In genomic region chr4:176377705-176378302, GRCh38 we compare ENCODE assay signal across 8 cellular contexts. TPM values are rescaled to one million over a fixed set of nuclear protein-coding genes. Genes with fewer than 3 reads are reported as not detected.
A peak's percentile ranks its signal among the peaks of the same experiment; 100 is the strongest.
DNase-seq lines count a peak whose midpoint lies in the region; ATAC-seq and TF ChIP-seq lines count a peak whose summit lies in the region.

No MANE protein-coding gene starts in this region.

- H3K4me1 Mint-ChIP-seq in activated CD4-positive, alpha-beta T cell treated with anti-CD3 and anti-CD28 coated beads, Interleukin-2, amount 10 ng/mL, durations not matched to agents 24 days and 14 days, result no peaks in the 10 kb centered on the region

- no peak overlapping the region for H3K9ac ChIP-seq in SK-N-SH

- H3K4me3 ChIP-seq in SK-N-SH (ENCODE audit: low read depth in 2 of 2, low read length in 1 of 2), result no peak overlapping the region
- H3K4me3 ChIP-seq in left lung, result no peak overlapping the region

- no peak for TF ChIP-seq EP300 in SK-N-SH (IDR thresholded peaks at IDR 0.05; ENCODE audit: borderline replicate concordance in 1 of 2, low read depth in 1 of 2, low read length in 1 of 2)

- H3K9me3 ChIP-seq in SK-N-SH (no peaks in the 10 kb centered on the region), left lung (no peaks in the 10 kb centered on the region)

- DNase-seq in GM03348 (ENCODE audit: low spot score) (peak; percentile 27), SK-N-SH (peak; percentile 5), left lung (no peak), KBM-7 (no peak)
- DNase-seq in activated CD4-positive, alpha-beta T cell treated with anti-CD3 and anti-CD28 coated beads, Interleukin-2, amount 50 U/mL, for 4 hours, result no peak
- DNase-seq in activated CD4-positive, alpha-beta T cell treated with anti-CD3 and anti-CD28 coated beads, Interleukin-2, amount 10 ng/mL, durations not matched to agents 24 days and 14 days, result no peak

- ATAC-seq in GM19463 (IDR thresholded peaks at IDR 0.05; ENCODE audit: unreplicated experiment) (peak; percentile 85), HG03354 (IDR thresholded peaks at IDR 0.05; ENCODE audit: poor library complexity, severe bottlenecking, unreplicated experiment) (peak; percentile 90), left lung (peak; percentile 60)

- no peaks in the 10 kb centered on the region for H3K9me3 Mint-ChIP-seq in activated CD4-positive, alpha-beta T cell treated with anti-CD3 and anti-CD28 coated beads, Interleukin-2, amount 10 ng/mL, durations not matched to agents 24 days and 14 days

- CTCF ChIA-PET in SK-N-SH (lab: Yijun Ruan, JAX), result interaction anchor here (1.1 to 3.5 kb wide), 10 partner anchors 7 to 672 kb away, joined by 3 to 27 read pairs (median 5); no protein-coding TSS in a partner anchor

- no peaks in the 10 kb centered on the region; a peak in 2 of 4 replicates for H3K4me1 ChIP-seq in SK-N-SH (ENCODE audit: control insufficient read depth in 1 of 2, insufficient read depth in 2 of 2, low read depth in 1 of 2, low read length in 1 of 2)
- H3K4me1 ChIP-seq in left lung, result no peaks in the 10 kb centered on the region

- intact Hi-C loops in left lung (cut with DNase I), result no loop called here
- intact Hi-C loops in activated CD4-positive, alpha-beta T cell treated with anti-CD3 and anti-CD28 coated beads, Interleukin-2, amount 10 ng/mL, durations not matched to agents 24 days and 14 days (cut with micrococcal nuclease), result loop anchor here (1.0 to 5.0 kb wide), 3 partner anchors 413 to 964 kb away; no protein-coding TSS in a partner anchor

- no peak overlapping the region; the same call in 1 of the 2 replicates for H2AFZ ChIP-seq in SK-N-SH (ENCODE audit: low read depth)

- H3F3A ChIP-seq in SK-N-SH (replicated peaks; ENCODE audit: insufficient read depth), result peaks cover 4% of the 10 kb centered on the region

- H3K27me3 ChIP-seq in SK-N-SH (ENCODE audit: insufficient read depth), result no peaks in the 10 kb centered on the region
- H3K27me3 ChIP-seq in left lung, result no peaks in the 10 kb centered on the region

- no peak overlapping the region for H3K4me3 Mint-ChIP-seq in activated CD4-positive, alpha-beta T cell treated with anti-CD3 and anti-CD28 coated beads, Interleukin-2, amount 10 ng/mL, durations not matched to agents 24 days and 14 days

- in situ Hi-C loops in KBM-7 (cut with MboI; ENCODE audit: low pct_unique_long_range_greater_than_20kb, low sequenced_read_pairs), result no loop called here

- H3K27ac Mint-ChIP-seq in activated CD4-positive, alpha-beta T cell treated with anti-CD3 and anti-CD28 coated beads, Interleukin-2, amount 10 ng/mL, durations not matched to agents 24 days and 14 days, result no peak overlapping the region

- no peaks in the 10 kb centered on the region for H3K79me2 ChIP-seq in SK-N-SH (ENCODE audit: insufficient read depth)

- peaks cover 19% of the 10 kb centered on the region for H3K27me3 Mint-ChIP-seq in activated CD4-positive, alpha-beta T cell treated with anti-CD3 and anti-CD28 coated beads, Interleukin-2, amount 10 ng/mL, durations not matched to agents 24 days and 14 days

- POLR2A ChIA-PET in SK-N-SH (lab: Yijun Ruan, JAX), result no interaction called here

- no peaks in the 10 kb centered on the region for H3K36me3 Mint-ChIP-seq in activated CD4-positive, alpha-beta T cell treated with anti-CD3 and anti-CD28 coated beads, Interleukin-2, amount 10 ng/mL, durations not matched to agents 24 days and 14 days (ENCODE audit: low read depth)

- 77% methylated on average over 2 of the region's 2 CpGs for WGBS in SK-N-SH (ENCODE audit: low lambda C conversion rate)

- no peaks in the 10 kb centered on the region for H3K9me2 ChIP-seq in SK-N-SH

- H4K20me1 ChIP-seq in SK-N-SH (ENCODE audit: insufficient read depth), result no peaks in the 10 kb centered on the region

- peak overlapping the region in 1 of 2 experiments; percentile 62; a peak in 1 of 4 replicates for H3K27ac ChIP-seq in SK-N-SH (ENCODE audit: low read depth in 2 of 2, low read length in 1 of 2)
- no peak overlapping the region for H3K27ac ChIP-seq in left lung

- H3K4me2 ChIP-seq in SK-N-SH, result no peak overlapping the region

- TF ChIP-seq RAD21 in SK-N-SH (IDR thresholded peaks at IDR 0.05; ENCODE audit: low read length), result peak; percentile 72

- no peaks in the 10 kb centered on the region for H3K36me3 ChIP-seq in SK-N-SH (replicated peaks in 1 of 2; ENCODE audit: control insufficient read depth in 1 of 2, insufficient read depth in 2 of 2, low read length in 1 of 2)
- H3K36me3 ChIP-seq in left lung, result no peaks in the 10 kb centered on the region

- peak; percentile 77 for TF ChIP-seq CTCF in SK-N-SH (IDR thresholded peaks at IDR 0.05)
- peak; percentile 24 to 28 for TF ChIP-seq CTCF in left lung (IDR thresholded peaks at IDR 0.05)

TF ChIP-seq in SK-N-SH, 30 proteins besides CTCF, POLR2A, EP300 and RAD21:
- TF ChIP-seq FOXJ3 (CRISPR knock-in tag; IDR thresholded peaks at IDR 0.05) (no peak), PBX3 (IDR thresholded peaks at IDR 0.05) (0 out of 2 replicates have a peak, but pooled peaks have one; percentile 4), SMC3 (IDR thresholded peaks at IDR 0.05; ENCODE audit: low read depth, low read length) (peak; percentile 44)

RNA-seq across cellular contexts. Expression of gene SPCS3, which starts 58.0 kb away (rescaled TPM):
- polyA plus RNA-seq in SK-N-SH (2012; rRNA removed), result 27.7 and 37.4 TPM in 2 replicates
- polyA plus RNA-seq in SK-N-SH (2012; cell fraction: cytosol; rRNA removed), result 41.4 and 52.3 TPM in 2 replicates
- 32.3 and 42.6 TPM in 2 replicates for polyA plus RNA-seq in SK-N-SH (2012; cell fraction: nucleus; rRNA removed)
- total RNA-seq in left lung, result 100 to 1,000 TPM; 137 to 203 TPM
- total RNA-seq in activated CD4-positive, alpha-beta T cell treated with anti-CD3 and anti-CD28 coated beads, Interleukin-2, amount 10 ng/mL, durations not matched to agents 24 days and 14 days, result 186 and 200 TPM in 2 replicates

Comparison
In these comparisons a context has a peak if more than half of its experiments do, and no peak if none do; other contexts are left out.
1. DNase-seq: peak in GM03348 (single experiment) and SK-N-SH (single experiment); none in left lung (0 of 2), activated CD4-positive, alpha-beta T cell treated with anti-CD3 and anti-CD28 coated beads, Interleukin-2, amount 50 U/mL, for 4 hours (0 of 2), activated CD4-positive, alpha-beta T cell treated with anti-CD3 and anti-CD28 coated beads, Interleukin-2, amount 10 ng/mL, durations not matched to agents 24 days and 14 days (single experiment) and KBM-7 (single experiment).
2. Peak in every context shown above with its lines, with median percentiles within 50 percentile points of each other: ATAC-seq.